ENCODE assay signal across 8 cellular contexts in the genomic region with DNA sequence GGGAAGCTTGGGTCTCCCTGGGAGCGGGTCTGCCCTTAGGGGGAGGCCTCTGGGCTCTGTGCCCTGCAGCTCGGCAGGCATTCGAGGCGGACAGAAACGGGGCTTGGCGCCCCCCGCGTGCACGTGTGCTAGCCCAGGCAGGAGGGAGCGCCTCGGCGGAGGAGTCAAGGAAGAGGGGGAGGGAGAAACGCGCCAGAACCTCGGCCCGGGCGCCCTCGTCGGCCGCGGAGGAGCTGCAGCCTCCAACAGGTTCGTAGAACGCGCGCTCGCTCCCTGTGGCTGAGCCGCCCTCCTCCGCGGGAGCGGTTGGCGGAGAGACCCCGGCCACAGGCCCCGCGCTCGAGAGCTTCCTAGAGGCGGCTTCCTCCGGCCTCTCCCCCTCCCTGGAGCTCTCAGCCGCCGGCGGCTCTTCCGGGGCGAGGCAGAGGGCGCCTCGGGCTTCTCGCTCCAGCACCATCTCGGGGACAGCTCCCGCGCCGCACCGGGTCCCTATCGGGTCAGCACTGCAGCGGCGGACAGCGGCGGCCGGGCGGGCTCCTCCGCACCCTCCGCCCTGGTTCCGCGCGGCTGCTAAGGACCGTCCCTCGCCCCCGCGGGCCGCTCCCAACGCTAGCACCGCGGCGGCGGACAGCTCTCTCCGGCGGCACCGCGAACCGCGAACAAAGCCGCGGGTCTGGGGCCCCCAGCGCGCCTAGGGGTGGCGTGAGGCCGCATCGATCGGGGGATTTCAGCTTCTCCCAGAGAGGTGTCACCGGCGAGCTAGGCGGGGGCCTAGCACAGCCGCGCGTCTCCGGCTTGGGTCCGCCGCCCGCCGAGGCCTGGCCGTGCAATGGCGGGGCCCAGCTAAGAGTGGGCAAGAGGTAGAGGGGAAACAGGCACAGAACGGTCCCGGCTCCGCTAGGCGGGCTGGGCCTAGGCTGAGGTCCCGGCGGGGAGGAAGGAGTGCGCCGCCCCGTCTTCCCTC.
DNase-seq lines count a peak whose midpoint lies in the region; ATAC-seq and TF ChIP-seq lines count a peak whose summit lies in the region.

No MANE protein-coding gene starts in this region.

- peaks cover 82% of the 10 kb centered on the region for H3K27me3 Mint-ChIP-seq in mesothelial cell of epicardium (ENCODE audit: low read depth)

- peak overlapping the region; percentile 25 for H3K4me3 Mint-ChIP-seq in mesothelial cell of epicardium

- H3K27me3 ChIP-seq in endocrine pancreas (ENCODE audit: control insufficient read depth, insufficient read depth, low read length), result no peaks in the 10 kb centered on the region

- no peaks in the 10 kb centered on the region for H3K36me3 ChIP-seq in endocrine pancreas (ENCODE audit: control insufficient read depth, insufficient read depth, low read length)

- peak overlapping the region; percentile 52 for H3K4me3 ChIP-seq in endocrine pancreas (ENCODE audit: control insufficient read depth, insufficient read depth, low read length)

- peak overlapping the region; percentile 75 for H3K9ac ChIP-seq in endocrine pancreas (ENCODE audit: control insufficient read depth, insufficient read depth, low read length)

- H3K9me3 ChIP-seq in endocrine pancreas (ENCODE audit: control insufficient read depth, low read length), result no peaks in the 10 kb centered on the region

- H3K36me3 Mint-ChIP-seq in mesothelial cell of epicardium, result no peaks in the 10 kb centered on the region

- no peak overlapping the region for H3K27ac Mint-ChIP-seq in mesothelial cell of epicardium

- H3K4me1 Mint-ChIP-seq in mesothelial cell of epicardium, result peaks cover 8% of the 10 kb centered on the region

- no peaks in the 10 kb centered on the region for H3K9me3 Mint-ChIP-seq in mesothelial cell of epicardium

- no peak for TF ChIP-seq CTCF in mesothelial cell of epicardium (IDR thresholded peaks at IDR 0.05; ENCODE audit: unreplicated experiment)

- peak; percentile 53 for DNase-seq in GM04504 (ENCODE audit: low read depth)
- DNase-seq in NCI-H345 treated with DMSO at 0.1 percent for 48 hours (lab: John Stamatoyannopoulos, UW; ENCODE audit: unreplicated experiment), result peak; percentile 80
- DNase-seq in activated CD8-positive, alpha-beta memory T cell treated with anti-CD3 and anti-CD28 coated beads, Interleukin-2, amount 50 U/mL, for 4 hours, result peak; percentile 69
- DNase-seq in mesothelial cell of epicardium (ENCODE audit: low spot score in 2 of 2, unreplicated experiment in 2 of 2), result peak; percentile 89 to 97
- DNase-seq in stimulated activated CD8-positive, alpha-beta memory T cell treated with anti-CD3 and anti-CD28 coated beads, Interleukin-4, amount 100 ng/mL, for 1 hour (ENCODE audit: low read depth in 2 of 2, low spot score in 1 of 2), result peak; percentile 27 to 52

- H3K4me1 ChIP-seq in endocrine pancreas (ENCODE audit: control insufficient read depth, insufficient read depth, low read length), result peaks cover 7% of the 10 kb centered on the region

- ATAC-seq in HG02973 (IDR thresholded peaks at IDR 0.05; ENCODE audit: unreplicated experiment) (peak; percentile 63), GM19328 (IDR thresholded peaks at IDR 0.05; ENCODE audit: unreplicated experiment) (no peak)

Comparison
In these comparisons a context has a peak if more than half of its experiments do, and no peak if none do; other contexts are left out.
1. DNase-seq: peak in every context shown above with its lines; median percentile 93 in mesothelial cell of epicardium; 80 in NCI-H345 treated with DMSO at 0.1 percent for 48 hours; 69 in activated CD8-positive, alpha-beta memory T cell treated with anti-CD3 and anti-CD28 coated beads, Interleukin-2, amount 50 U/mL, for 4 hours; 53 in GM04504; 40 in stimulated activated CD8-positive, alpha-beta memory T cell treated with anti-CD3 and anti-CD28 coated beads, Interleukin-4, amount 100 ng/mL, for 1 hour.